Comparison of ENCODE assay signal across 24 cellular contexts in genomic region chr2:131011481-131011880, GRCh38.
DNase-seq lines count a peak whose midpoint lies in the region; ATAC-seq lines count a peak whose summit lies in the region.
"Had no signal": no experiment of that assay in that cellular context is flagged by ENCODE, and none has a peak within 500 bp of the region (broad histone marks: within the 10 kb centered on the region; RNA-seq: fewer than 3 reads in every experiment).

No MANE protein-coding gene starts in this region.

- H3K9me3 Mint-ChIP-seq in activated naive CD8-positive, alpha-beta T cell treated with anti-CD3 and anti-CD28 coated beads, Interleukin-2, amount 10 ng/mL, durations not matched to agents 7 days and 5 days: no peaks in the 10 kb centered on the region
- H3K9me3 Mint-ChIP-seq in activated naive CD8-positive, alpha-beta T cell treated with anti-CD3 and anti-CD28 coated beads, Interleukin-2, amount 50 U/mL, for 24 hours: no peaks in the 10 kb centered on the region
- H3K9me3 Mint-ChIP-seq in naive thymus-derived CD8-positive, alpha-beta T cell: peaks cover 0 to 14% (median 0%) of the 10 kb centered on the region in 9 donors
- H3K9me3 Mint-ChIP-seq: CD4-positive, alpha-beta T cell had no signal

- ATAC-seq in activated naive CD8-positive, alpha-beta T cell treated with anti-CD3 and anti-CD28 coated beads, Interleukin-2, amount 10 ng/mL, durations not matched to agents 7 days and 5 days (ENCODE audit: low read depth): no peak
- no peak for ATAC-seq in activated naive CD8-positive, alpha-beta T cell treated with anti-CD3 and anti-CD28 coated beads, Interleukin-2, amount 50 U/mL, for 24 hours
- no peak for ATAC-seq in naive thymus-derived CD8-positive, alpha-beta T cell
- ATAC-seq: GM12878, HCT116 had no signal

- H3K4me3 Mint-ChIP-seq in activated naive CD8-positive, alpha-beta T cell treated with anti-CD3 and anti-CD28 coated beads, Interleukin-2, amount 10 ng/mL, durations not matched to agents 7 days and 5 days: no peak overlapping the region
- no peak overlapping the region for H3K4me3 Mint-ChIP-seq in activated naive CD8-positive, alpha-beta T cell treated with anti-CD3 and anti-CD28 coated beads, Interleukin-2, amount 50 U/mL, for 24 hours
- H3K4me3 Mint-ChIP-seq in naive thymus-derived CD8-positive, alpha-beta T cell: peak overlapping the region in 7 of 10 donors; percentile 65 to 82 (median 76)
- H3K4me3 Mint-ChIP-seq: CD4-positive, alpha-beta T cell had no signal

- H3K36me3 Mint-ChIP-seq in activated naive CD8-positive, alpha-beta T cell treated with anti-CD3 and anti-CD28 coated beads, Interleukin-2, amount 10 ng/mL, durations not matched to agents 7 days and 5 days: peaks cover 2% of the 10 kb centered on the region
- H3K36me3 Mint-ChIP-seq in activated naive CD8-positive, alpha-beta T cell treated with anti-CD3 and anti-CD28 coated beads, Interleukin-2, amount 50 U/mL, for 24 hours (ENCODE audit: low read depth): no peaks in the 10 kb centered on the region
- no peaks in the 10 kb centered on the region for H3K36me3 Mint-ChIP-seq in naive thymus-derived CD8-positive, alpha-beta T cell

- no peak for DNase-seq in activated naive CD8-positive, alpha-beta T cell treated with anti-CD3 and anti-CD28 coated beads, Interleukin-2, amount 10 ng/mL, durations not matched to agents 7 days and 5 days
- DNase-seq in activated naive CD8-positive, alpha-beta T cell treated with anti-CD3 and anti-CD28 coated beads, Interleukin-2, amount 50 U/mL, for 24 hours: no peak
- DNase-seq in NCI-H82 (lab: John Stamatoyannopoulos, UW): peak; percentile 83
- DNase-seq in cerebellum (ENCODE audit: low spot score): peak; percentile 36
- no peak for DNase-seq in naive thymus-derived CD8-positive, alpha-beta T cell
- no peak for DNase-seq in stimulated activated CD4-positive, alpha-beta T cell treated with anti-CD3 and anti-CD28 coated beads, Interleukin-2, amount 100 ng/mL, for 48 hours
- no peak for DNase-seq in stimulated activated CD4-positive, alpha-beta T cell treated with anti-CD3 and anti-CD28 coated beads, Interleukin-1b, Interleukin-23, amount 100 ng/mL, for 48 hours
- no peak for DNase-seq in NCI-H187 (lab: John Stamatoyannopoulos, UW)
- DNase-seq: CD4-positive, alpha-beta T cell; GDM1; IMR-90; KG1; NCI-H1048; NCI-H1417; NCI-H1694; NCI-H2081 treated with DMSO at 0.1 percent for 48 hours; NCI-H2171 treated with DMSO at 0.1 percent for 48 hours; NCI-H345; NCI-H510A treated with DMSO at 0.1 percent for 48 hours; NCI-H774; PC-9; Right ventricle myocardium superior had no signal

- H3K27me3 Mint-ChIP-seq in activated naive CD8-positive, alpha-beta T cell treated with anti-CD3 and anti-CD28 coated beads, Interleukin-2, amount 10 ng/mL, durations not matched to agents 7 days and 5 days: peaks cover 11% of the 10 kb centered on the region
- H3K27me3 Mint-ChIP-seq in activated naive CD8-positive, alpha-beta T cell treated with anti-CD3 and anti-CD28 coated beads, Interleukin-2, amount 50 U/mL, for 24 hours: no peaks in the 10 kb centered on the region
- H3K27me3 Mint-ChIP-seq in naive thymus-derived CD8-positive, alpha-beta T cell: peaks cover 0 to 4% (median 0%) of the 10 kb centered on the region in 5 donors

- H3K4me1 Mint-ChIP-seq in activated naive CD8-positive, alpha-beta T cell treated with anti-CD3 and anti-CD28 coated beads, Interleukin-2, amount 10 ng/mL, durations not matched to agents 7 days and 5 days: peaks cover 38% of the 10 kb centered on the region
- peaks cover 32% of the 10 kb centered on the region for H3K4me1 Mint-ChIP-seq in activated naive CD8-positive, alpha-beta T cell treated with anti-CD3 and anti-CD28 coated beads, Interleukin-2, amount 50 U/mL, for 24 hours
- peaks cover 29 to 40% (median 37%) of the 10 kb centered on the region in 4 donors for H3K4me1 Mint-ChIP-seq in naive thymus-derived CD8-positive, alpha-beta T cell

- H3K27ac Mint-ChIP-seq in activated naive CD8-positive, alpha-beta T cell treated with anti-CD3 and anti-CD28 coated beads, Interleukin-2, amount 10 ng/mL, durations not matched to agents 7 days and 5 days: peak overlapping the region; percentile 96
- H3K27ac Mint-ChIP-seq in activated naive CD8-positive, alpha-beta T cell treated with anti-CD3 and anti-CD28 coated beads, Interleukin-2, amount 50 U/mL, for 24 hours: no peak overlapping the region
- peak overlapping the region in 7 of 10 donors; percentile 6 to 92 (median 57) for H3K27ac Mint-ChIP-seq in naive thymus-derived CD8-positive, alpha-beta T cell
- H3K27ac Mint-ChIP-seq: CD4-positive, alpha-beta T cell had no signal

- POLR2A ChIA-PET in activated naive CD8-positive, alpha-beta T cell treated with anti-CD3 and anti-CD28 coated beads, Interleukin-2, amount 10 ng/mL, durations not matched to agents 7 days and 5 days (lab: Charles Lee): interaction anchor here (1.4 to 4.0 kb wide), 2 partner anchors 29 to 81 kb away, joined by 3 to 28 read pairs; no protein-coding TSS in a partner anchor
- POLR2A ChIA-PET in naive thymus-derived CD8-positive, alpha-beta T cell (lab: Charles Lee): interaction anchor here (0.6 to 2.9 kb wide), 3 partner anchors 22 to 121 kb away, joined by 3 to 23 read pairs (median 4); no protein-coding TSS in a partner anchor

Comparison
In these comparisons a context has a peak if more than half of its experiments do, and no peak if none do; other contexts are left out.
1. DNase-seq: peak in NCI-H82 (single experiment) and cerebellum (single experiment); none in activated naive CD8-positive, alpha-beta T cell treated with anti-CD3 and anti-CD28 coated beads, Interleukin-2, amount 10 ng/mL, durations not matched to agents 7 days and 5 days (single experiment), activated naive CD8-positive, alpha-beta T cell treated with anti-CD3 and anti-CD28 coated beads, Interleukin-2, amount 50 U/mL, for 24 hours (single experiment), naive thymus-derived CD8-positive, alpha-beta T cell (0 of 10), stimulated activated CD4-positive, alpha-beta T cell treated with anti-CD3 and anti-CD28 coated beads, Interleukin-2, amount 100 ng/mL, for 48 hours (0 of 2), stimulated activated CD4-positive, alpha-beta T cell treated with anti-CD3 and anti-CD28 coated beads, Interleukin-1b, Interleukin-23, amount 100 ng/mL, for 48 hours (single experiment) and NCI-H187 (0 of 2).
2. H3K4me3 Mint-ChIP-seq: peak in naive thymus-derived CD8-positive, alpha-beta T cell (7 of 10); none in activated naive CD8-positive, alpha-beta T cell treated with anti-CD3 and anti-CD28 coated beads, Interleukin-2, amount 10 ng/mL, durations not matched to agents 7 days and 5 days (single experiment) and activated naive CD8-positive, alpha-beta T cell treated with anti-CD3 and anti-CD28 coated beads, Interleukin-2, amount 50 U/mL, for 24 hours (single experiment).